In the genomic region with DNA sequence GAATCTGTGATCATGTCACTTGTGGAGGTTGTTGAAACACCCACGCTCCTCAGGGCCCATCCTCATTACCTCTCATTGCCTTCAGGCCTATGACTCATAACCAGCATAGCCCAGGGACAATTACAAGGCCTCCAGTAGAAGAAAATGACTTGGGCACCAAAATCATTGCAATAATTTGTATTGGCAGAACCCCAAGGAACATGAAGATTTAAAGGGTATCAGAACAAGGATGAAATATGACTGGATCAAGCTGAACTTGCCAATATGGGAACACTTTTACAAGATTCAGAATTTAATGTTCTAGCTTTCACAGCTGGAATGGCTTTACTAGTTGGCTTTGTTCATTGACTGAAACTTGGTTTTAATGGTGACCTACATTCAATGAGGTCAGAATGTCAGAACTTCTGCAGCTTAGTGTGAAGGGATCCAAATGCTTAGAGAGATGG, we compare ENCODE assay signal across 15 cellular contexts.
"Had no signal": no experiment of that assay in that cellular context is flagged by ENCODE, and none has a peak within 500 bp of the region (broad histone marks: within the 10 kb centered on the region; RNA-seq: fewer than 3 reads in every experiment).

No MANE protein-coding gene starts in this region.

- H3K4me3 ChIP-seq: adrenal gland, heart left ventricle, left lung, thyroid gland had no signal

- H3K27ac ChIP-seq: adrenal gland, left lung, thyroid gland had no signal

- H3K36me3 ChIP-seq: adrenal gland, heart left ventricle, left lung, thyroid gland had no signal

- H3K4me1 ChIP-seq: heart left ventricle, left lung, thyroid gland had no signal

- H3K27me3 ChIP-seq: adrenal gland, heart left ventricle, left lung, thyroid gland had no signal

- DNase-seq: activated B cell treated with CpG ODN at 0.5 μM for 24 hours; activated CD4-positive, alpha-beta T cell treated with anti-CD3 and anti-CD28 coated beads, Interleukin-2, amount 10 ng/mL, durations not matched to agents 7 days and 5 days; activated naive CD4-positive, alpha-beta T cell treated with anti-CD3 and anti-CD28 coated beads, Interleukin-2, amount 10 ng/mL, durations not matched to agents 7 days and 5 days; activated T-cell treated with anti-CD3 and anti-CD28 coated beads for 4 hours; central memory CD4-positive, alpha-beta T cell; cortex of kidney; effector CD8-positive, alpha-beta T cell; heart left ventricle; islet precursor cell; left lung; mesenchymal stem cell; nephron progenitor cell; small intestine; thyroid gland had no signal

- ATAC-seq: left lung had no signal

- H3K9me3 ChIP-seq: thyroid gland had no signal
